Comparison of ENCODE assay signal across 1 cellular context in genomic region chr12:76064904-76065303, GRCh38.
TF ChIP-seq lines count a peak whose summit lies in the region.

No MANE protein-coding gene starts in this region.

TF ChIP-seq in GM12878, 131 proteins besides CTCF, POLR2A, EP300 and RAD21:
- TF ChIP-seq, protein P1, sequence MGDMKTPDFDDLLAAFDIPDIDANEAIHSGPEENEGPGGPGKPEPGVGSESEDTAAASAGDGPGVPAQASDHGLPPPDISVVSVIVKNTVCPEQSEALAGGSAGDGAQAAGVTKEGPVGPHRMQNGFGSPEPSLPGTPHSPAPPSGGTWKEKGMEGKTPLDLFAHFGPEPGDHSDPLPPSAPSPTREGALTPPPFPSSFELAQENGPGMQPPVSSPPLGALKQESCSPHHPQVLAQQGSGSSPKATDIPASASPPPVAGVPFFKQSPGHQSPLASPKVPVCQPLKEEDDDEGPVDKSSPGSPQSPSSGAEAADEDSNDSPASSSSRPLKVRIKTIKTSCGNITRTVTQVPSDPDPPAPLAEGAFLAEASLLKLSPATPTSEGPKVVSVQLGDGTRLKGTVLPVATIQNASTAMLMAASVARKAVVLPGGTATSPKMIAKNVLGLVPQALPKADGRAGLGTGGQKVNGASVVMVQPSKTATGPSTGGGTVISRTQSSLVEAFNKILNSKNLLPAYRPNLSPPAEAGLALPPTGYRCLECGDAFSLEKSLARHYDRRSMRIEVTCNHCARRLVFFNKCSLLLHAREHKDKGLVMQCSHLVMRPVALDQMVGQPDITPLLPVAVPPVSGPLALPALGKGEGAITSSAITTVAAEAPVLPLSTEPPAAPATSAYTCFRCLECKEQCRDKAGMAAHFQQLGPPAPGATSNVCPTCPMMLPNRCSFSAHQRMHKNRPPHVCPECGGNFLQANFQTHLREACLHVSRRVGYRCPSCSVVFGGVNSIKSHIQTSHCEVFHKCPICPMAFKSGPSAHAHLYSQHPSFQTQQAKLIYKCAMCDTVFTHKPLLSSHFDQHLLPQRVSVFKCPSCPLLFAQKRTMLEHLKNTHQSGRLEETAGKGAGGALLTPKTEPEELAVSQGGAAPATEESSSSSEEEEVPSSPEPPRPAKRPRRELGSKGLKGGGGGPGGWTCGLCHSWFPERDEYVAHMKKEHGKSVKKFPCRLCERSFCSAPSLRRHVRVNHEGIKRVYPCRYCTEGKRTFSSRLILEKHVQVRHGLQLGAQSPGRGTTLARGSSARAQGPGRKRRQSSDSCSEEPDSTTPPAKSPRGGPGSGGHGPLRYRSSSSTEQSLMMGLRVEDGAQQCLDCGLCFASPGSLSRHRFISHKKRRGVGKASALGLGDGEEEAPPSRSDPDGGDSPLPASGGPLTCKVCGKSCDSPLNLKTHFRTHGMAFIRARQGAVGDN (IDR thresholded peaks at IDR 0.05) = no peak
- no peak for TF ChIP-seq SPI1 (IDR thresholded peaks at IDR 0.05; ENCODE audit: borderline replicate concordance, insufficient read depth, low read depth, low read length)
- no peak for TF ChIP-seq NR2C1 (IDR thresholded peaks at IDR 0.05)
